In the genomic region with DNA sequence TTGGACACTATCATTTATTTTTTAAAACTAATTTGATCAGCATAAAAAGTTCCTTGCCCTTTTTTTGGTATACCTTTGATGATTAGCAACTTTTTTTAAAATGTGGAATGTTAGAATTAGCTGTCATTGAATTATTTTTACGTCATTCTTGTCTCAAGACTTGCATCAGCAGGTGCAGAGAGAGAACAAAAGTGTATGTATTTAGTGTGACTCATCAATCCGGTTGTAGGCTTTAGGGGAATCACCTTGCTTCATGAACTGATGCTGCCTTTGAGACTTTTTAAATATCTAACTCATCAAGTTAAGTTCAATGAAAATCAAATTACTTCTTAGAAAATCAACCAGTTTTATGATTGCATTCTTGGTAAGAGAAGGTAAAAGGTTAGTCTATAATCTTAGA, we compare ENCODE assay signal across 26 cellular contexts.
DNase-seq lines count a peak whose midpoint lies in the region; ATAC-seq, FAIRE-seq and TF ChIP-seq lines count a peak whose summit lies in the region.
"Had no signal": no experiment of that assay in that cellular context is flagged by ENCODE, and none has a peak within 500 bp of the region (broad histone marks: within the 10 kb centered on the region; RNA-seq: fewer than 3 reads in every experiment).

No MANE protein-coding gene starts in this region.

- H3K79me2 ChIP-seq in endothelial cell of umbilical vein (ENCODE audit: control insufficient read depth, insufficient read depth, low read length): no peaks in the 10 kb centered on the region

- H3K36me3 ChIP-seq in endothelial cell of umbilical vein (ENCODE audit: control insufficient read depth in 2 of 2, extremely low read depth in 1 of 2, insufficient read depth in 2 of 2, low read length in 2 of 2): no peaks in the 10 kb centered on the region
- H3K36me3 ChIP-seq: cardiac muscle cell had no signal

- H3K36me3 Mint-ChIP-seq in activated CD8-positive, alpha-beta T cell treated with anti-CD3 and anti-CD28 coated beads for 36 hours (ENCODE audit: low read depth): peaks cover 52% of the 10 kb centered on the region
- peaks cover 26% of the 10 kb centered on the region for H3K36me3 Mint-ChIP-seq in activated CD8-positive, alpha-beta T cell treated with anti-CD3 and anti-CD28 coated beads, Interleukin-2, amount 10 ng/mL, durations not matched to agents 7 days and 5 days (ENCODE audit: low read depth)
- peaks cover 37% of the 10 kb centered on the region for H3K36me3 Mint-ChIP-seq in stimulated activated effector memory CD8-positive, alpha-beta T cell treated with anti-CD3 and anti-CD28 coated beads, Interleukin-12 subunit alpha, Interleukin-12 subunit beta, amount 100 ng/mL, for 72 hours
- H3K36me3 Mint-ChIP-seq in natural killer cell treated with Interleukin-12 subunit alpha and Interleukin-12 subunit beta and Interleukin-15 and Interleukin-18, amount 100 ng/mL, for 72 hours: no peaks in the 10 kb centered on the region

- ATAC-seq in activated CD8-positive, alpha-beta T cell treated with anti-CD3 and anti-CD28 coated beads for 36 hours: peak; percentile 39
- ATAC-seq in activated CD8-positive, alpha-beta T cell treated with anti-CD3 and anti-CD28 coated beads, Interleukin-2, amount 10 ng/mL, durations not matched to agents 7 days and 5 days: no peak
- ATAC-seq in stimulated activated effector memory CD8-positive, alpha-beta T cell treated with anti-CD3 and anti-CD28 coated beads, Interleukin-12 subunit alpha, Interleukin-12 subunit beta, amount 100 ng/mL, for 72 hours: peak; percentile 50
- no peak for ATAC-seq in natural killer cell treated with Interleukin-12 subunit alpha and Interleukin-12 subunit beta and Interleukin-15 and Interleukin-18, amount 100 ng/mL, for 72 hours
- no peak for ATAC-seq in right cardiac atrium

- WGBS in right cardiac atrium: 89% methylated on average over 2 of the region's 2 CpGs

- H3K27ac Mint-ChIP-seq in activated CD8-positive, alpha-beta T cell treated with anti-CD3 and anti-CD28 coated beads for 36 hours: no peak overlapping the region
- H3K27ac Mint-ChIP-seq in activated CD8-positive, alpha-beta T cell treated with anti-CD3 and anti-CD28 coated beads, Interleukin-2, amount 10 ng/mL, durations not matched to agents 7 days and 5 days: no peak overlapping the region
- H3K27ac Mint-ChIP-seq in stimulated activated effector memory CD8-positive, alpha-beta T cell treated with anti-CD3 and anti-CD28 coated beads, Interleukin-12 subunit alpha, Interleukin-12 subunit beta, amount 100 ng/mL, for 72 hours: no peak overlapping the region
- no peak overlapping the region for H3K27ac Mint-ChIP-seq in natural killer cell treated with Interleukin-12 subunit alpha and Interleukin-12 subunit beta and Interleukin-15 and Interleukin-18, amount 100 ng/mL, for 72 hours
- H3K27ac Mint-ChIP-seq: activated CD4-positive, alpha-beta memory T cell treated with anti-CD3 and anti-CD28 coated beads for 36 hours; memory B cell had no signal

- no peak overlapping the region for H3K9ac ChIP-seq in endothelial cell of umbilical vein (replicated peaks; ENCODE audit: extremely low read depth, insufficient read depth, low read length)
- H3K9ac ChIP-seq: BLaER1 had no signal

- peak; percentile 56 for FAIRE-seq in endothelial cell of umbilical vein (lab: Jason Lieb, UNC)
- FAIRE-seq: frontal cortex, H54, HTR-8/SVneo, urothelium cell line had no signal

- H3K4me1 ChIP-seq in endothelial cell of umbilical vein (ENCODE audit: control insufficient read depth, extremely low read depth, insufficient read depth, low read length) (no peaks in the 10 kb centered on the region), right cardiac atrium (ENCODE audit: control insufficient read depth, insufficient read depth, low read length) (no peaks in the 10 kb centered on the region)
- H3K4me1 ChIP-seq: BLaER1, SJCRH30 had no signal

- intact Hi-C loops in activated CD8-positive, alpha-beta T cell treated with anti-CD3 and anti-CD28 coated beads for 36 hours (cut with micrococcal nuclease): no loop called here
- intact Hi-C loops in endothelial cell of umbilical vein (cut with micrococcal nuclease) (no loop called here), right cardiac atrium (cut with DNase I) (no loop called here)

- no TSS peak for BruUV-seq in endothelial cell of umbilical vein (replicated peaks; lab: Mats Ljungman, UMichigan)

- H3K4me3 ChIP-seq in endothelial cell of umbilical vein (replicated peaks in 1 of 3; ENCODE audit: insufficient read depth in 1 of 3, low read depth in 1 of 3, low read length in 3 of 3): no peak overlapping the region
- no peak overlapping the region for H3K4me3 ChIP-seq in right cardiac atrium (ENCODE audit: low read length)
- H3K4me3 ChIP-seq: BLaER1, cardiac muscle cell, SJCRH30 had no signal

- no peaks in the 10 kb centered on the region for H3K27me3 ChIP-seq in endothelial cell of umbilical vein (ENCODE audit: control insufficient read depth in 2 of 2, insufficient read depth in 2 of 2, low read length in 2 of 2)
- H3K27me3 ChIP-seq in right cardiac atrium (ENCODE audit: control insufficient read depth, insufficient read depth): no peaks in the 10 kb centered on the region
- H3K27me3 ChIP-seq: cardiac muscle cell, SJCRH30 had no signal

- H3K9me3 ChIP-seq in endothelial cell of umbilical vein (replicated peaks; ENCODE audit: control insufficient read depth, insufficient read depth, low read length) (no peaks in the 10 kb centered on the region), right cardiac atrium (ENCODE audit: control insufficient read depth, low read length) (no peaks in the 10 kb centered on the region)

- H3K27me3 Mint-ChIP-seq in activated CD8-positive, alpha-beta T cell treated with anti-CD3 and anti-CD28 coated beads for 36 hours: no peaks in the 10 kb centered on the region
- H3K27me3 Mint-ChIP-seq in activated CD8-positive, alpha-beta T cell treated with anti-CD3 and anti-CD28 coated beads, Interleukin-2, amount 10 ng/mL, durations not matched to agents 7 days and 5 days (ENCODE audit: low read depth): no peaks in the 10 kb centered on the region
- no peaks in the 10 kb centered on the region for H3K27me3 Mint-ChIP-seq in natural killer cell treated with Interleukin-12 subunit alpha and Interleukin-12 subunit beta and Interleukin-15 and Interleukin-18, amount 100 ng/mL, for 72 hours
- H3K27me3 Mint-ChIP-seq: activated CD4-positive, alpha-beta memory T cell treated with anti-CD3 and anti-CD28 coated beads for 36 hours; memory B cell had no signal

- POLR2A ChIA-PET in activated CD8-positive, alpha-beta T cell treated with anti-CD3 and anti-CD28 coated beads for 36 hours (lab: Charles Lee): no interaction called here
- POLR2A ChIA-PET in activated CD8-positive, alpha-beta T cell treated with anti-CD3 and anti-CD28 coated beads, Interleukin-2, amount 10 ng/mL, durations not matched to agents 7 days and 5 days (lab: Charles Lee): no interaction called here
- POLR2A ChIA-PET in endothelial cell of umbilical vein (lab: Charles Lee): no interaction called here

- no peak overlapping the region for H3K4me3 Mint-ChIP-seq in activated CD8-positive, alpha-beta T cell treated with anti-CD3 and anti-CD28 coated beads for 36 hours
- no peak overlapping the region for H3K4me3 Mint-ChIP-seq in activated CD8-positive, alpha-beta T cell treated with anti-CD3 and anti-CD28 coated beads, Interleukin-2, amount 10 ng/mL, durations not matched to agents 7 days and 5 days
- no peak overlapping the region for H3K4me3 Mint-ChIP-seq in stimulated activated effector memory CD8-positive, alpha-beta T cell treated with anti-CD3 and anti-CD28 coated beads, Interleukin-12 subunit alpha, Interleukin-12 subunit beta, amount 100 ng/mL, for 72 hours
- no peak overlapping the region for H3K4me3 Mint-ChIP-seq in natural killer cell treated with Interleukin-12 subunit alpha and Interleukin-12 subunit beta and Interleukin-15 and Interleukin-18, amount 100 ng/mL, for 72 hours
- H3K4me3 Mint-ChIP-seq: activated CD4-positive, alpha-beta memory T cell treated with anti-CD3 and anti-CD28 coated beads for 36 hours; memory B cell had no signal

- CTCF ChIA-PET in activated CD8-positive, alpha-beta T cell treated with anti-CD3 and anti-CD28 coated beads for 36 hours (lab: Charles Lee): no interaction called here
- CTCF ChIA-PET in activated CD8-positive, alpha-beta T cell treated with anti-CD3 and anti-CD28 coated beads, Interleukin-2, amount 10 ng/mL, durations not matched to agents 7 days and 5 days (lab: Charles Lee): no interaction called here
- CTCF ChIA-PET in endothelial cell of umbilical vein (lab: Charles Lee): no interaction called here

- no peaks in the 10 kb centered on the region for H3K9me1 ChIP-seq in endothelial cell of umbilical vein (replicated peaks; ENCODE audit: control insufficient read depth, extremely low read depth, insufficient read depth, low read length)

- H3K9me3 Mint-ChIP-seq in activated CD8-positive, alpha-beta T cell treated with anti-CD3 and anti-CD28 coated beads for 36 hours: peaks cover 2% of the 10 kb centered on the region
- no peaks in the 10 kb centered on the region for H3K9me3 Mint-ChIP-seq in activated CD8-positive, alpha-beta T cell treated with anti-CD3 and anti-CD28 coated beads, Interleukin-2, amount 10 ng/mL, durations not matched to agents 7 days and 5 days (ENCODE audit: insufficient read depth)
- H3K9me3 Mint-ChIP-seq in stimulated activated effector memory CD8-positive, alpha-beta T cell treated with anti-CD3 and anti-CD28 coated beads, Interleukin-12 subunit alpha, Interleukin-12 subunit beta, amount 100 ng/mL, for 72 hours: no peaks in the 10 kb centered on the region
- H3K9me3 Mint-ChIP-seq in natural killer cell treated with Interleukin-12 subunit alpha and Interleukin-12 subunit beta and Interleukin-15 and Interleukin-18, amount 100 ng/mL, for 72 hours: no peaks in the 10 kb centered on the region
- H3K9me3 Mint-ChIP-seq: activated CD4-positive, alpha-beta memory T cell treated with anti-CD3 and anti-CD28 coated beads for 36 hours; memory B cell had no signal

- no peak for DNase-seq in activated CD8-positive, alpha-beta T cell treated with anti-CD3 and anti-CD28 coated beads for 36 hours
- DNase-seq in activated CD8-positive, alpha-beta T cell treated with anti-CD3 and anti-CD28 coated beads, Interleukin-2, amount 10 ng/mL, durations not matched to agents 7 days and 5 days: no peak
- DNase-seq in NCI-H748 (lab: John Stamatoyannopoulos, UW; ENCODE audit: unreplicated experiment) (peak; percentile 8), endothelial cell of umbilical vein (ENCODE audit: low read depth, low spot score) (no peak), HK-2 (ENCODE audit: unreplicated experiment) (no peak), right cardiac atrium (no peak)
- no peak for DNase-seq in stimulated activated effector memory CD8-positive, alpha-beta T cell treated with anti-CD3 and anti-CD28 coated beads, Interleukin-12 subunit alpha, Interleukin-12 subunit beta, amount 100 ng/mL, for 72 hours (ENCODE audit: low spot score in 2 of 2)
- DNase-seq in natural killer cell treated with Interleukin-12 subunit alpha and Interleukin-12 subunit beta and Interleukin-15 and Interleukin-18, amount 100 ng/mL, for 72 hours (ENCODE audit: low spot score): no peak
- DNase-seq: activated CD4-positive, alpha-beta memory T cell treated with anti-CD3 and anti-CD28 coated beads for 36 hours; activated naive CD4-positive, alpha-beta T cell treated with Interleukin-2 at 50 U/mL for 16 hours; amniotic stem cell; dermis blood vessel endothelial cell; erythroblast; Karpas-422; NCI-H1105 treated with DMSO at 0.1 percent for 48 hours; NCI-H524 treated with DMSO at 0.1 percent for 48 hours; nucleus accumbens; SJCRH30 had no signal

- no peak for TF ChIP-seq CTCF in activated CD8-positive, alpha-beta T cell treated with anti-CD3 and anti-CD28 coated beads for 36 hours (IDR thresholded peaks at IDR 0.05)
- TF ChIP-seq CTCF in endothelial cell of umbilical vein (IDR thresholded peaks at IDR 0.05; ENCODE audit: extremely low read depth in 1 of 2, insufficient read depth in 1 of 2, low read depth in 1 of 2, low read length in 2 of 2): no peak

- no peak overlapping the region for H3K4me2 ChIP-seq in endothelial cell of umbilical vein (ENCODE audit: insufficient read depth, low read length)
- H3K4me2 ChIP-seq: BLaER1 had no signal

- no peaks in the 10 kb centered on the region for H4K20me1 ChIP-seq in endothelial cell of umbilical vein (replicated peaks; ENCODE audit: control insufficient read depth, extremely low read depth, insufficient read depth, low read length)
- H4K20me1 ChIP-seq: BLaER1 had no signal

- no peak for TF ChIP-seq POLR2A in endothelial cell of umbilical vein (IDR thresholded peaks at IDR 0.05; ENCODE audit: low read depth, low read length)

- dilution Hi-C loops in endothelial cell of umbilical vein (cut with MboI; ENCODE audit: extremely low pct_ligation_motif_present, low sequenced_read_pairs): no loop called here

- H2AFZ ChIP-seq in endothelial cell of umbilical vein (ENCODE audit: low read depth, low read length): no peak overlapping the region

- peaks cover 4% of the 10 kb centered on the region for H3K4me1 Mint-ChIP-seq in activated CD8-positive, alpha-beta T cell treated with anti-CD3 and anti-CD28 coated beads for 36 hours (ENCODE audit: low read depth)
- no peaks in the 10 kb centered on the region for H3K4me1 Mint-ChIP-seq in activated CD8-positive, alpha-beta T cell treated with anti-CD3 and anti-CD28 coated beads, Interleukin-2, amount 10 ng/mL, durations not matched to agents 7 days and 5 days (ENCODE audit: low read depth)
- H3K4me1 Mint-ChIP-seq in stimulated activated effector memory CD8-positive, alpha-beta T cell treated with anti-CD3 and anti-CD28 coated beads, Interleukin-12 subunit alpha, Interleukin-12 subunit beta, amount 100 ng/mL, for 72 hours: no peaks in the 10 kb centered on the region
- no peaks in the 10 kb centered on the region for H3K4me1 Mint-ChIP-seq in natural killer cell treated with Interleukin-12 subunit alpha and Interleukin-12 subunit beta and Interleukin-15 and Interleukin-18, amount 100 ng/mL, for 72 hours (ENCODE audit: low read depth in 2 of 2)
- H3K4me1 Mint-ChIP-seq: memory B cell had no signal

- H3K27ac ChIP-seq in endothelial cell of umbilical vein (ENCODE audit: insufficient read depth, low read depth, low read length) (no peak overlapping the region), right cardiac atrium (ENCODE audit: low read length) (no peak overlapping the region)
- H3K27ac ChIP-seq: BLaER1, cardiac muscle cell, SJCRH30, VCaP had no signal

Comparison
In these comparisons a context has a peak if more than half of its experiments do, and no peak if none do; other contexts are left out.
1. ATAC-seq: peak in activated CD8-positive, alpha-beta T cell treated with anti-CD3 and anti-CD28 coated beads for 36 hours (single experiment) and stimulated activated effector memory CD8-positive, alpha-beta T cell treated with anti-CD3 and anti-CD28 coated beads, Interleukin-12 subunit alpha, Interleukin-12 subunit beta, amount 100 ng/mL, for 72 hours (single experiment); none in activated CD8-positive, alpha-beta T cell treated with anti-CD3 and anti-CD28 coated beads, Interleukin-2, amount 10 ng/mL, durations not matched to agents 7 days and 5 days (single experiment), natural killer cell treated with Interleukin-12 subunit alpha and Interleukin-12 subunit beta and Interleukin-15 and Interleukin-18, amount 100 ng/mL, for 72 hours (0 of 2) and right cardiac atrium (0 of 2).